ENCODE assay signal across 11 cellular contexts in genomic region chr4:145829629-145830395, GRCh38.
DNase-seq lines count a peak whose midpoint lies in the region; ATAC-seq and TF ChIP-seq lines count a peak whose summit lies in the region.
"Had no signal": no experiment of that assay in that cellular context is flagged by ENCODE, and none has a peak within 500 bp of the region (broad histone marks: within the 10 kb centered on the region; RNA-seq: fewer than 3 reads in every experiment).

No MANE protein-coding gene starts in this region.

- H3K27me3 ChIP-seq in esophagus muscularis mucosa (no peaks in the 10 kb centered on the region), tibial nerve (no peaks in the 10 kb centered on the region), tibial artery (no peaks in the 10 kb centered on the region)

- no peak overlapping the region for H3K4me3 ChIP-seq in esophagus muscularis mucosa
- no peak overlapping the region for H3K4me3 ChIP-seq in tibial nerve
- no peak overlapping the region for H3K4me3 ChIP-seq in tibial artery
- H3K4me3 ChIP-seq: A549 had no signal

- H3K4me1 ChIP-seq in esophagus muscularis mucosa (peaks cover 0 to 3% (median 0%) of the 10 kb centered on the region in 4 donors), tibial nerve (no peaks in the 10 kb centered on the region), tibial artery (peaks cover 0 to 9% (median 0%) of the 10 kb centered on the region in 4 donors)
- H3K4me1 ChIP-seq: A549 had no signal

- TF ChIP-seq EP300 in esophagus muscularis mucosa (IDR thresholded peaks at IDR 0.05) (no peak), tibial nerve (IDR thresholded peaks at IDR 0.05) (no peak)

- TF ChIP-seq POLR2A in esophagus muscularis mucosa (IDR thresholded peaks at IDR 0.05; ENCODE audit: low read depth) (no peak), tibial nerve (IDR thresholded peaks at IDR 0.05) (no peak)

- H3K27ac ChIP-seq in esophagus muscularis mucosa (replicated peaks in 1 of 4), result no peak overlapping the region
- H3K27ac ChIP-seq in tibial nerve, result no peak overlapping the region
- H3K27ac ChIP-seq in tibial artery, result peak overlapping the region in 1 of 2 donors; percentile 9
- H3K27ac ChIP-seq: A549 had no signal

- peaks cover 62% of the 10 kb centered on the region for H3K36me3 Mint-ChIP-seq in activated CD4-positive, alpha-beta T cell treated with anti-CD3 and anti-CD28 coated beads, Interleukin-2, amount 10 ng/mL, durations not matched to agents 24 days and 14 days (ENCODE audit: low read depth)
- H3K36me3 Mint-ChIP-seq in T-helper 2 cell treated with Interferon-gamma antibody and Interleukin-4, amounts not matched to agents 5 μg/mL and 100 μg/mL, for 36 hours (ENCODE audit: low read depth), result peaks cover 34% of the 10 kb centered on the region
- H3K36me3 Mint-ChIP-seq in stimulated activated effector memory CD8-positive, alpha-beta T cell treated with anti-CD3 and anti-CD28 coated beads, Interleukin-12 subunit alpha, Interleukin-12 subunit beta, amount 100 ng/mL, for 72 hours, result peaks cover 41% of the 10 kb centered on the region

- 72% methylated on average over 5 of the region's 5 CpGs for WGBS in esophagus muscularis mucosa
- WGBS in tibial nerve, 2 donors, result 64 to 72% methylated on average over 5 of the region's 5 CpGs

- intact Hi-C loops in activated CD4-positive, alpha-beta T cell treated with anti-CD3 and anti-CD28 coated beads, Interleukin-2, amount 10 ng/mL, durations not matched to agents 24 days and 14 days (cut with micrococcal nuclease), result loop anchor here (1.0 to 10.0 kb wide), 9 partner anchors 15 to 345 kb away; partner anchors contain the start of genes LSM6 and MMAA
- intact Hi-C loops in esophagus muscularis mucosa (cut with DNase I) (no loop called here), tibial artery (cut with DNase I; ENCODE audit: low total_unique reads) (no loop called here)

- H3K4me1 Mint-ChIP-seq in activated CD4-positive, alpha-beta T cell treated with anti-CD3 and anti-CD28 coated beads, Interleukin-2, amount 10 ng/mL, durations not matched to agents 24 days and 14 days, result peaks cover 43% of the 10 kb centered on the region
- H3K4me1 Mint-ChIP-seq in T-helper 2 cell treated with Interferon-gamma antibody and Interleukin-4, amounts not matched to agents 5 μg/mL and 100 μg/mL, for 36 hours (ENCODE audit: low read depth), result peaks cover 46% of the 10 kb centered on the region
- peaks cover 59% of the 10 kb centered on the region for H3K4me1 Mint-ChIP-seq in stimulated activated effector memory CD8-positive, alpha-beta T cell treated with anti-CD3 and anti-CD28 coated beads, Interleukin-12 subunit alpha, Interleukin-12 subunit beta, amount 100 ng/mL, for 72 hours

- peak overlapping the region; percentile 76 for H3K4me3 Mint-ChIP-seq in activated CD4-positive, alpha-beta T cell treated with anti-CD3 and anti-CD28 coated beads, Interleukin-2, amount 10 ng/mL, durations not matched to agents 24 days and 14 days
- peak overlapping the region; percentile 79 for H3K4me3 Mint-ChIP-seq in T-helper 2 cell treated with Interferon-gamma antibody and Interleukin-4, amounts not matched to agents 5 μg/mL and 100 μg/mL, for 36 hours
- H3K4me3 Mint-ChIP-seq in stimulated activated effector memory CD8-positive, alpha-beta T cell treated with anti-CD3 and anti-CD28 coated beads, Interleukin-12 subunit alpha, Interleukin-12 subunit beta, amount 100 ng/mL, for 72 hours, result peak overlapping the region; percentile 0
- H3K4me3 Mint-ChIP-seq: neural crest cell had no signal

- H3K36me3 ChIP-seq in esophagus muscularis mucosa, result peaks cover 0 to 19% (median 6%) of the 10 kb centered on the region in 4 donors
- H3K36me3 ChIP-seq in tibial nerve, result peaks cover 0 to 5% (median 0%) of the 10 kb centered on the region in 3 donors
- peaks cover 0 to 23% (median 0%) of the 10 kb centered on the region in 3 donors for H3K36me3 ChIP-seq in tibial artery

- H3K9me3 ChIP-seq in esophagus muscularis mucosa (no peaks in the 10 kb centered on the region), tibial nerve (no peaks in the 10 kb centered on the region), tibial artery (no peaks in the 10 kb centered on the region)
- H3K9me3 ChIP-seq: A549 had no signal

- ATAC-seq in HG02759 (IDR thresholded peaks at IDR 0.05; ENCODE audit: unreplicated experiment), result peak; percentile 66
- ATAC-seq in stimulated activated effector memory CD8-positive, alpha-beta T cell treated with anti-CD3 and anti-CD28 coated beads, Interleukin-12 subunit alpha, Interleukin-12 subunit beta, amount 100 ng/mL, for 72 hours, result peak; percentile 70
- ATAC-seq: A549 had no signal

- H3K9me3 Mint-ChIP-seq in activated CD4-positive, alpha-beta T cell treated with anti-CD3 and anti-CD28 coated beads, Interleukin-2, amount 10 ng/mL, durations not matched to agents 24 days and 14 days, result peaks cover 7% of the 10 kb centered on the region
- no peaks in the 10 kb centered on the region for H3K9me3 Mint-ChIP-seq in T-helper 2 cell treated with Interferon-gamma antibody and Interleukin-4, amounts not matched to agents 5 μg/mL and 100 μg/mL, for 36 hours
- H3K9me3 Mint-ChIP-seq in stimulated activated effector memory CD8-positive, alpha-beta T cell treated with anti-CD3 and anti-CD28 coated beads, Interleukin-12 subunit alpha, Interleukin-12 subunit beta, amount 100 ng/mL, for 72 hours, result no peaks in the 10 kb centered on the region
- H3K9me3 Mint-ChIP-seq: neural crest cell had no signal

- no peaks in the 10 kb centered on the region for H3K27me3 Mint-ChIP-seq in activated CD4-positive, alpha-beta T cell treated with anti-CD3 and anti-CD28 coated beads, Interleukin-2, amount 10 ng/mL, durations not matched to agents 24 days and 14 days
- no peaks in the 10 kb centered on the region for H3K27me3 Mint-ChIP-seq in T-helper 2 cell treated with Interferon-gamma antibody and Interleukin-4, amounts not matched to agents 5 μg/mL and 100 μg/mL, for 36 hours (ENCODE audit: low read depth)

- peak; percentile 70 for DNase-seq in activated CD4-positive, alpha-beta T cell treated with anti-CD3 and anti-CD28 coated beads, Interleukin-2, amount 10 ng/mL, durations not matched to agents 24 days and 14 days
- no peak for DNase-seq in activated CD4-positive, alpha-beta T cell treated with anti-CD3 and anti-CD28 coated beads for 1 hour
- peak; percentile 60 for DNase-seq in T-helper 2 cell treated with Interferon-gamma antibody and Interleukin-4, amounts not matched to agents 5 μg/mL and 100 μg/mL, for 36 hours (ENCODE audit: low spot score)
- peak in 1 of 2 donors; percentile 58 for DNase-seq in stimulated activated effector memory CD8-positive, alpha-beta T cell treated with anti-CD3 and anti-CD28 coated beads, Interleukin-12 subunit alpha, Interleukin-12 subunit beta, amount 100 ng/mL, for 72 hours (ENCODE audit: low spot score in 2 of 2)
- DNase-seq in esophagus muscularis mucosa (ENCODE audit: extremely low spot score), result no peak
- no peak for DNase-seq in tibial nerve (ENCODE audit: low spot score in 2 of 2)
- DNase-seq in tibial artery, result no peak
- DNase-seq: effector CD8-positive, alpha-beta T cell had no signal

- H3K27ac Mint-ChIP-seq in activated CD4-positive, alpha-beta T cell treated with anti-CD3 and anti-CD28 coated beads, Interleukin-2, amount 10 ng/mL, durations not matched to agents 24 days and 14 days, result peak overlapping the region; percentile 87
- H3K27ac Mint-ChIP-seq in T-helper 2 cell treated with Interferon-gamma antibody and Interleukin-4, amounts not matched to agents 5 μg/mL and 100 μg/mL, for 36 hours, result peak overlapping the region; percentile 83
- H3K27ac Mint-ChIP-seq in stimulated activated effector memory CD8-positive, alpha-beta T cell treated with anti-CD3 and anti-CD28 coated beads, Interleukin-12 subunit alpha, Interleukin-12 subunit beta, amount 100 ng/mL, for 72 hours, result peak overlapping the region; percentile 37

- TF ChIP-seq CTCF in esophagus muscularis mucosa (IDR thresholded peaks at IDR 0.05), result no peak
- no peak for TF ChIP-seq CTCF in tibial nerve (IDR thresholded peaks at IDR 0.05)
- no peak for TF ChIP-seq CTCF in tibial artery (IDR thresholded peaks at IDR 0.05)

Comparison
In these comparisons a context has a peak if more than half of its experiments do, and no peak if none do; other contexts are left out.
1. DNase-seq: peak in activated CD4-positive, alpha-beta T cell treated with anti-CD3 and anti-CD28 coated beads, Interleukin-2, amount 10 ng/mL, durations not matched to agents 24 days and 14 days (single experiment) and T-helper 2 cell treated with Interferon-gamma antibody and Interleukin-4, amounts not matched to agents 5 μg/mL and 100 μg/mL, for 36 hours (single experiment); none in activated CD4-positive, alpha-beta T cell treated with anti-CD3 and anti-CD28 coated beads for 1 hour (single experiment), esophagus muscularis mucosa (single experiment), tibial nerve (0 of 2) and tibial artery (0 of 2).
2. H3K27ac Mint-ChIP-seq: peak in every context shown above with its lines; median percentile 87 in activated CD4-positive, alpha-beta T cell treated with anti-CD3 and anti-CD28 coated beads, Interleukin-2, amount 10 ng/mL, durations not matched to agents 24 days and 14 days; 83 in T-helper 2 cell treated with Interferon-gamma antibody and Interleukin-4, amounts not matched to agents 5 μg/mL and 100 μg/mL, for 36 hours; 37 in stimulated activated effector memory CD8-positive, alpha-beta T cell treated with anti-CD3 and anti-CD28 coated beads, Interleukin-12 subunit alpha, Interleukin-12 subunit beta, amount 100 ng/mL, for 72 hours.
3. H3K4me3 Mint-ChIP-seq: peak in every context shown above with its lines; median percentile 79 in T-helper 2 cell treated with Interferon-gamma antibody and Interleukin-4, amounts not matched to agents 5 μg/mL and 100 μg/mL, for 36 hours; 76 in activated CD4-positive, alpha-beta T cell treated with anti-CD3 and anti-CD28 coated beads, Interleukin-2, amount 10 ng/mL, durations not matched to agents 24 days and 14 days; 0 in stimulated activated effector memory CD8-positive, alpha-beta T cell treated with anti-CD3 and anti-CD28 coated beads, Interleukin-12 subunit alpha, Interleukin-12 subunit beta, amount 100 ng/mL, for 72 hours.